In the genomic region with DNA sequence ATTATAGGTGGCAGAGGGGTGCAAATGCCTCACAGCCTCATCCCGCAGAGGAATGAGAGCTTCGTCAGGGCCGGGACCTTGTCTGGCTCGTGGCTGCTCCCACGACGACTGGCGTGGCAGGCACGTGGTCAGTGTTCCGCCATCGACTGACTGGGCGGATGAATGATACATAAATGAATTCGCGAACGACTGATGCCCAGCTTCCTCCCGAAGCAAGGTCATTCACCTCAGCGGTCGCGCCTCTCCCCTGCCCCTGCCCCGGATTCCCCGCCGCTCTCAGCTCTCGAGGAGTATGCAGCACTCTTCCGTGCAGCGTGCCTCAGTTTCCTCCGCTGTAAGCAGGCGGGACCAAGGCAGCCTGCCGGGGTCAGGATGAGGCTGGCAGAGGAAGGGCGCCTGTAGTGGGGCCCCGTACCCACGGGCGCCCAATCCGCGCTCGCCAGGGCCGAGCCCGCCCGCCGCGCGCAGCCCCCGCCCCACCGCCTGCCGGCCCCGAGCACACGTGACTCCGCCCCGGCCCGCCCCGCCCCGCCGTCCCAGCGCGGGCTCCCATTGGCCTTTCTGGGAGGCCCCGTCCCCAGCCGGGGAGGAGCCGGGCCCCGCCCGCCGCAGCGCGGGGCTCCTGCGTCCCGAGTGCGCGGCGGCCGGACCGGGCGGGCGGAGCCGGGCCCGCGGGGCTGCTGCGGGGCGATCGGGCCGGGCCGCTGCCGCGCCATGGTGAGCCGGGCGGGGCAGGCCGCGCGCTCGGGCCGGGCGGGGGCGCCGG, we compare ENCODE assay signal across 8 cellular contexts.
DNase-seq lines count a peak whose midpoint lies in the region; ATAC-seq and TF ChIP-seq lines count a peak whose summit lies in the region.

SNN (plus strand) TSS at position 632 of the 766 bp plus-strand sequence. CDS start 7,605 bp downstream, outside the sequence.

- H3K4me1 ChIP-seq in BLaER1 treated with 17β-estradiol and CSF1 and Interleukin-3, amounts not matched to agents 10 nM and 100 nM: peaks cover 82 to 92% (median 92%) of the 10 kb centered on the region in 10 experiments
- peaks cover 23 to 24% of the 10 kb centered on the region in 2 donors for H3K4me1 ChIP-seq in mucosa of rectum (ENCODE audit: control insufficient read depth in 2 of 2, insufficient read depth in 2 of 2, low read length in 2 of 2)

- H4K20me1 ChIP-seq in BLaER1 treated with 17β-estradiol and CSF1 and Interleukin-3, amounts not matched to agents 10 nM and 100 nM: peaks cover 29 to 44% (median 42%) of the 10 kb centered on the region in 11 experiments

- H3K4me2 ChIP-seq in BLaER1 treated with 17β-estradiol and CSF1 and Interleukin-3, amounts not matched to agents 10 nM and 100 nM: peak within 1 kb of the TSS; percentile 90 to 99 (median 97)

- peak within 1 kb of the TSS; percentile 83 to 94 (median 91) for H3K4me3 ChIP-seq in BLaER1 treated with 17β-estradiol and CSF1 and Interleukin-3, amounts not matched to agents 10 nM and 100 nM
- peak within 1 kb of the TSS; percentile 67 to 70 for H3K4me3 ChIP-seq in mucosa of rectum (ENCODE audit: low read length in 2 of 2)

- DNase-seq in HPDE6-E6E7 (ENCODE audit: extremely low spot score) (peak; percentile 94), OCI-M1 (lab: John Stamatoyannopoulos, UW) (peak; percentile 89), activated T-cell treated with anti-CD3 and anti-CD28 coated beads for 48 hours (ENCODE audit: low read depth) (peak; percentile 89), erythroblast (lab: John Stamatoyannopoulos, UW) (peak; percentile 87 to 92)
- peak; percentile 84 for DNase-seq in stimulated activated CD8-positive, alpha-beta memory T cell treated with anti-CD3 and anti-CD28 coated beads, Interleukin-4, amount 100 ng/mL, for 24 hours (ENCODE audit: low read depth)

- peak within 1 kb of the TSS; percentile 65 to 91 (median 85) for H3K27ac ChIP-seq in BLaER1 treated with 17β-estradiol and CSF1 and Interleukin-3, amounts not matched to agents 10 nM and 100 nM
- H3K27ac ChIP-seq in mucosa of rectum (ENCODE audit: low read depth in 2 of 2, low read length in 2 of 2): peak within 1 kb of the TSS; percentile 25 to 49

- peak within 1 kb of the TSS; percentile 86 to 94 (median 91) for H3K9ac ChIP-seq in BLaER1 treated with 17β-estradiol and CSF1 and Interleukin-3, amounts not matched to agents 10 nM and 100 nM
- peak within 1 kb of the TSS; percentile 63 to 65 for H3K9ac ChIP-seq in mucosa of rectum (ENCODE audit: low read depth in 1 of 2, low read length in 2 of 2)

- no peaks in the 10 kb centered on the region for H3K27me3 ChIP-seq in BLaER1 treated with 17β-estradiol and CSF1 and Interleukin-3, amounts not matched to agents 10 nM and 100 nM
- no peaks in the 10 kb centered on the region for H3K27me3 ChIP-seq in mucosa of rectum (ENCODE audit: control insufficient read depth in 2 of 2, insufficient read depth in 2 of 2, low read length in 2 of 2)

- H3K36me3 ChIP-seq in BLaER1 treated with 17β-estradiol and CSF1 and Interleukin-3, amounts not matched to agents 10 nM and 100 nM: no peaks in the 10 kb centered on the region
- no peaks in the 10 kb centered on the region for H3K36me3 ChIP-seq in mucosa of rectum (ENCODE audit: control insufficient read depth in 2 of 2, insufficient read depth in 2 of 2, low read length in 2 of 2)

- TF ChIP-seq POLR2A in erythroblast (IDR thresholded peaks at IDR 0.05; ENCODE audit: low read length): no peak

- H3K9me3 ChIP-seq in BLaER1 treated with 17β-estradiol and CSF1 and Interleukin-3, amounts not matched to agents 10 nM and 100 nM (replicated peaks in 1 of 11): no peaks in the 10 kb centered on the region
- no peaks in the 10 kb centered on the region for H3K9me3 ChIP-seq in mucosa of rectum (ENCODE audit: control insufficient read depth in 2 of 2, low read length in 2 of 2)

- peak; percentile 67 for ATAC-seq in GM19328 (IDR thresholded peaks at IDR 0.05; ENCODE audit: unreplicated experiment)

Comparison
In these comparisons a context has a peak if more than half of its experiments do, and no peak if none do; other contexts are left out.
1. Peak in every context shown above with its lines: DNase-seq, ATAC-seq, H3K4me3 ChIP-seq and H3K27ac ChIP-seq.